Comparison of ENCODE assay signal across 21 cellular contexts in genomic region chr7:48887500-48887899, GRCh38. TPM values are rescaled to one million over a fixed set of nuclear protein-coding genes. Genes with fewer than 3 reads are reported as not detected.
DNase-seq lines count a peak whose midpoint lies in the region; ATAC-seq, FAIRE-seq and TF ChIP-seq lines count a peak whose summit lies in the region.
"Had no signal": no experiment of that assay in that cellular context is flagged by ENCODE, and none has a peak within 500 bp of the region (broad histone marks: within the 10 kb centered on the region; RNA-seq: fewer than 3 reads in every experiment).

No MANE protein-coding gene starts in this region.

- peaks cover 8% of the 10 kb centered on the region for H3K9me3 Mint-ChIP-seq in activated naive CD8-positive, alpha-beta T cell treated with anti-CD3 and anti-CD28 coated beads, Interleukin-2, amount 50 U/mL, for 24 hours

- H3K4me1 Mint-ChIP-seq in activated naive CD8-positive, alpha-beta T cell treated with anti-CD3 and anti-CD28 coated beads, Interleukin-2, amount 50 U/mL, for 24 hours: no peaks in the 10 kb centered on the region

- intact Hi-C loops in pancreas (cut with DNase I): no loop called here

- H3K27me3 ChIP-seq in kidney epithelial cell (ENCODE audit: control insufficient read depth, insufficient read depth, low read length) (no peaks in the 10 kb centered on the region), pancreas (no peaks in the 10 kb centered on the region)
- H3K27me3 ChIP-seq: cardiac muscle cell had no signal

- H3K27ac ChIP-seq in pancreas: no peak overlapping the region
- H3K27ac ChIP-seq: cardiac muscle cell, PC-9, WERI-Rb-1 had no signal

- H3K27ac Mint-ChIP-seq in activated naive CD8-positive, alpha-beta T cell treated with anti-CD3 and anti-CD28 coated beads, Interleukin-2, amount 50 U/mL, for 24 hours: no peak overlapping the region
- H3K27ac Mint-ChIP-seq: activated CD4-positive, alpha-beta memory T cell treated with anti-CD3 and anti-CD28 coated beads for 36 hours; activated naive CD8-positive, alpha-beta T cell; activated T-cell treated with anti-CD3 and anti-CD28 coated beads, Interleukin-2, amount 50 U/mL, for 24 hours had no signal

- H3K27me3 Mint-ChIP-seq in activated naive CD8-positive, alpha-beta T cell treated with anti-CD3 and anti-CD28 coated beads, Interleukin-2, amount 50 U/mL, for 24 hours: no peaks in the 10 kb centered on the region
- H3K27me3 Mint-ChIP-seq: activated CD4-positive, alpha-beta memory T cell treated with anti-CD3 and anti-CD28 coated beads for 36 hours; activated naive CD8-positive, alpha-beta T cell; activated T-cell treated with anti-CD3 and anti-CD28 coated beads, Interleukin-2, amount 50 U/mL, for 24 hours had no signal

- DNase-seq in Caki2 (ENCODE audit: low read depth) (peak; percentile 25), M059J (ENCODE audit: low read depth) (peak; percentile 20), astrocyte of the hippocampus (ENCODE audit: low read depth, low spot score) (peak; percentile 18), kidney epithelial cell (ENCODE audit: low read depth) (peak; percentile 14), pancreas (no peak), NCI-H1694 (lab: John Stamatoyannopoulos, UW) (no peak)
- no peak for DNase-seq in stimulated activated CD4-positive, alpha-beta T cell treated with anti-CD3 and anti-CD28 coated beads, Interleukin-2, amount 100 ng/mL, for 24 hours
- no peak for DNase-seq in activated naive CD8-positive, alpha-beta T cell treated with anti-CD3 and anti-CD28 coated beads, Interleukin-2, amount 50 U/mL, for 24 hours
- DNase-seq: activated CD4-positive, alpha-beta memory T cell treated with anti-CD3 and anti-CD28 coated beads for 36 hours; activated T-cell treated with anti-CD3 and anti-CD28 coated beads, Interleukin-2, amount 50 U/mL, for 24 hours; hippocampal formation; left colon; NCI-H1048; NCI-H774; PC-9; stimulated activated CD4-positive, alpha-beta T cell treated with anti-CD3 and anti-CD28 coated beads, Interleukin-4, amount 100 ng/mL, for 1 hour; WERI-Rb-1 had no signal

- WGBS in pancreas, 2 donors: 56 to 72% methylated on average over 2 of the region's 2 CpGs

- no peak for ATAC-seq in pancreas
- ATAC-seq in activated naive CD8-positive, alpha-beta T cell treated with anti-CD3 and anti-CD28 coated beads, Interleukin-2, amount 50 U/mL, for 24 hours: no peak
- ATAC-seq: HepG2, left colon had no signal

- in situ Hi-C loops in Caki2 (cut with HindIII; ENCODE audit: low pct_unique_long_range_greater_than_20kb, low sequenced_read_pairs): no loop called here

- FAIRE-seq in pancreas (lab: Jason Lieb, UNC): no peak
- FAIRE-seq: HepG2 had no signal

- no peaks in the 10 kb centered on the region for H3K4me1 ChIP-seq in pancreas

- H3K4me3 ChIP-seq in kidney epithelial cell (ENCODE audit: low read depth, low read length) (no peak overlapping the region), pancreas (no peak overlapping the region)
- H3K4me3 ChIP-seq: cardiac muscle cell, PC-9 had no signal

- H3K4me3 Mint-ChIP-seq in activated naive CD8-positive, alpha-beta T cell treated with anti-CD3 and anti-CD28 coated beads, Interleukin-2, amount 50 U/mL, for 24 hours: no peak overlapping the region
- H3K4me3 Mint-ChIP-seq: activated CD4-positive, alpha-beta memory T cell treated with anti-CD3 and anti-CD28 coated beads for 36 hours; activated naive CD8-positive, alpha-beta T cell; activated T-cell treated with anti-CD3 and anti-CD28 coated beads, Interleukin-2, amount 50 U/mL, for 24 hours had no signal

- no peaks in the 10 kb centered on the region for H3K36me3 ChIP-seq in kidney epithelial cell (ENCODE audit: control insufficient read depth, insufficient read depth, low read length)
- no peaks in the 10 kb centered on the region for H3K36me3 ChIP-seq in pancreas
- H3K36me3 ChIP-seq: cardiac muscle cell, WERI-Rb-1 had no signal

- no peak for TF ChIP-seq CTCF in kidney epithelial cell (IDR thresholded peaks at IDR 0.05; ENCODE audit: insufficient read depth, low read length, poor library complexity, severe bottlenecking)
- TF ChIP-seq CTCF in pancreas (IDR thresholded peaks at IDR 0.05): no peak

- H3K9me3 ChIP-seq in pancreas: no peaks in the 10 kb centered on the region

- no peaks in the 10 kb centered on the region for H3K36me3 Mint-ChIP-seq in activated naive CD8-positive, alpha-beta T cell treated with anti-CD3 and anti-CD28 coated beads, Interleukin-2, amount 50 U/mL, for 24 hours (ENCODE audit: low read depth)
- H3K36me3 Mint-ChIP-seq: activated CD4-positive, alpha-beta memory T cell treated with anti-CD3 and anti-CD28 coated beads for 36 hours had no signal

RNA-seq across cellular contexts. Expression of gene CDC14C, which starts 36.8 kb away (rescaled TPM):
- total RNA-seq in Caki2 (2014; rRNA removed; shearing (Covaris generic); ENCODE audit: low replicate concordance): not detected in 2 replicates
- 0.07 and 0.10 TPM in 2 replicates for total RNA-seq in M059J (2014; rRNA removed; shearing (Covaris generic))
- total RNA-seq in kidney epithelial cell (not detected in 2 replicates), pancreas (not detected)
- polyA plus RNA-seq in pancreas: under 1 TPM in 1 of 2 donors, not detected in 1; 0.02 TPM
- total RNA-seq: activated CD4-positive, alpha-beta memory T cell treated with anti-CD3 and anti-CD28 coated beads for 36 hours; cardiac muscle cell; left colon; PC-9; subcutaneous adipose tissue had no signal
- polyA plus RNA-seq: HepG2 had no signal

Comparison
In these comparisons a context has a peak if more than half of its experiments do, and no peak if none do; other contexts are left out.
1. DNase-seq: peak in Caki2 (single experiment), M059J (single experiment), astrocyte of the hippocampus (single experiment) and kidney epithelial cell (single experiment); none in pancreas (0 of 6), stimulated activated CD4-positive, alpha-beta T cell treated with anti-CD3 and anti-CD28 coated beads, Interleukin-2, amount 100 ng/mL, for 24 hours (0 of 2), activated naive CD8-positive, alpha-beta T cell treated with anti-CD3 and anti-CD28 coated beads, Interleukin-2, amount 50 U/mL, for 24 hours (single experiment) and NCI-H1694 (single experiment).